ENCODE assay signal across 22 cellular contexts in the genomic region with DNA sequence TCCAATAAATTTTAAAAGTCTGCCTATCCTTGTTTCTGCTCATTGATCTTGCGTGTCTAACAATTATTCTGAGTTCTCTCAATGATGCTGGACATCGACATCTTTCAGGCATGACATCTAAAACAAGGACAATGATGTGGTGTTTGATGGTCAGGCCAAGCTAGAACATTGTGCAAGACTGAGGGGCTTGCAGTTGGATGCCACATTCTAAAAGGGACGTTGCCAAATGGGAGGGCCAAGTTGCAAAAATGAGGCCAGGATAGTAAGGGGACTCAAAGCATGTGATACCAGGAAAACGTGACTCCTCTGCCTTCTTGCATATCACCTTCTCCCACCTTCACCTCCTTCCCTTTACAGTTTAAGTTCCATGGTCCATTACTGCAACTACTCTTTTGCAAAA. TPM values are rescaled to one million over a fixed set of nuclear protein-coding genes. Genes with fewer than 3 reads are reported as not detected.
DNase-seq lines count a peak whose midpoint lies in the region; ATAC-seq, FAIRE-seq and TF ChIP-seq lines count a peak whose summit lies in the region.
"Had no signal": no experiment of that assay in that cellular context is flagged by ENCODE, and none has a peak within 500 bp of the region (broad histone marks: within the 10 kb centered on the region; RNA-seq: fewer than 3 reads in every experiment).

No MANE protein-coding gene starts in this region.

- no peak for ATAC-seq in activated naive CD8-positive, alpha-beta T cell treated with anti-CD3 and anti-CD28 coated beads, Interleukin-2, amount 50 U/mL, for 24 hours
- ATAC-seq: GM12878 had no signal

- TF ChIP-seq POLR2A in GM12891 (IDR thresholded peaks at IDR 0.05; ENCODE audit: low read depth, low read length) (no peak), sigmoid colon (IDR thresholded peaks at IDR 0.05) (no peak)

- WGBS in sigmoid colon, 2 donors: 83 to 91% methylated on average over 4 of the region's 4 CpGs

- H3K27ac Mint-ChIP-seq in activated naive CD8-positive, alpha-beta T cell: peak overlapping the region; percentile 24
- no peak overlapping the region for H3K27ac Mint-ChIP-seq in activated naive CD8-positive, alpha-beta T cell treated with anti-CD3 and anti-CD28 coated beads, Interleukin-2, amount 50 U/mL, for 24 hours
- peak overlapping the region; percentile 69 for H3K27ac Mint-ChIP-seq in activated T-helper 1 cell treated with anti-CD3 and anti-CD28 coated beads, Interleukin-12 subunit alpha, Interleukin-12 subunit beta, Interleukin-2, Interleukin-4 antibody, amounts not matched to agents 30 ng/mL and 10 ng/mL and 1 ng/mL, durations not matched to agents 14 hours and 24 hours and 36 hours
- H3K27ac Mint-ChIP-seq: CD4-positive, alpha-beta T cell; CD8-positive, alpha-beta memory T cell had no signal

- peaks cover 37 to 38% of the 10 kb centered on the region in 2 experiments for H3K4me1 ChIP-seq in neutrophil (ENCODE audit: control insufficient read depth in 1 of 2, insufficient read depth in 1 of 2, low read depth in 1 of 2, low read length in 1 of 2)
- H3K4me1 ChIP-seq in sigmoid colon: no peaks in the 10 kb centered on the region

- no peak for TF ChIP-seq EP300 in sigmoid colon (IDR thresholded peaks at IDR 0.05)

- H3K4me3 ChIP-seq in neutrophil (ENCODE audit: low read depth in 1 of 2, low read length in 1 of 2): no peak overlapping the region
- no peak overlapping the region for H3K4me3 ChIP-seq in sigmoid colon
- H3K4me3 ChIP-seq: BLaER1, GM12878 had no signal

- no peaks in the 10 kb centered on the region for H3K9me3 Mint-ChIP-seq in activated naive CD8-positive, alpha-beta T cell (ENCODE audit: low read depth)
- no peaks in the 10 kb centered on the region for H3K9me3 Mint-ChIP-seq in activated naive CD8-positive, alpha-beta T cell treated with anti-CD3 and anti-CD28 coated beads, Interleukin-2, amount 50 U/mL, for 24 hours
- peaks cover 3% of the 10 kb centered on the region for H3K9me3 Mint-ChIP-seq in activated T-helper 1 cell treated with anti-CD3 and anti-CD28 coated beads, Interleukin-12 subunit alpha, Interleukin-12 subunit beta, Interleukin-2, Interleukin-4 antibody, amounts not matched to agents 30 ng/mL and 10 ng/mL and 1 ng/mL, durations not matched to agents 14 hours and 24 hours and 36 hours
- H3K9me3 Mint-ChIP-seq: CD4-positive, alpha-beta T cell; CD8-positive, alpha-beta memory T cell had no signal

- H3K27ac ChIP-seq in neutrophil (peak overlapping the region; percentile 54), sigmoid colon (no peak overlapping the region)
- H3K27ac ChIP-seq: BLaER1, C4-2B had no signal

- H3K36me3 ChIP-seq in neutrophil: no peaks in the 10 kb centered on the region
- H3K36me3 ChIP-seq in sigmoid colon: no peaks in the 10 kb centered on the region
- H3K36me3 ChIP-seq: BLaER1 had no signal

- TF ChIP-seq CTCF in neutrophil (IDR thresholded peaks at IDR 0.05) (no peak), sigmoid colon (IDR thresholded peaks at IDR 0.05) (no peak)

- no peak for DNase-seq in activated naive CD8-positive, alpha-beta T cell treated with anti-CD3 and anti-CD28 coated beads, Interleukin-2, amount 50 U/mL, for 24 hours
- DNase-seq in GM12891 (ENCODE audit: insufficient read length, low spot score) (no peak), urothelium cell line (ENCODE audit: low spot score) (no peak), sigmoid colon (no peak), putamen (ENCODE audit: low spot score) (no peak)
- no peak for DNase-seq in activated T-helper 1 cell treated with anti-CD3 and anti-CD28 coated beads, Interleukin-12 subunit alpha, Interleukin-12 subunit beta, Interleukin-2, Interleukin-4 antibody, amounts not matched to agents 30 ng/mL and 10 ng/mL and 1 ng/mL, durations not matched to agents 14 hours and 24 hours and 36 hours (ENCODE audit: low spot score)
- DNase-seq: CD4-positive, alpha-beta T cell; CD8-positive, alpha-beta memory T cell; DMS 273 treated with DMSO at 0.1 percent for 48 hours; DMS79; EL; GDM1; GOT3; HCEC 1CT had no signal

- no peak overlapping the region for H3K4me3 Mint-ChIP-seq in activated naive CD8-positive, alpha-beta T cell
- H3K4me3 Mint-ChIP-seq in activated naive CD8-positive, alpha-beta T cell treated with anti-CD3 and anti-CD28 coated beads, Interleukin-2, amount 50 U/mL, for 24 hours: no peak overlapping the region
- H3K4me3 Mint-ChIP-seq in activated T-helper 1 cell treated with anti-CD3 and anti-CD28 coated beads, Interleukin-12 subunit alpha, Interleukin-12 subunit beta, Interleukin-2, Interleukin-4 antibody, amounts not matched to agents 30 ng/mL and 10 ng/mL and 1 ng/mL, durations not matched to agents 14 hours and 24 hours and 36 hours: no peak overlapping the region
- H3K4me3 Mint-ChIP-seq: CD4-positive, alpha-beta T cell; CD8-positive, alpha-beta memory T cell had no signal

- no peaks in the 10 kb centered on the region for H3K9me3 ChIP-seq in neutrophil
- no peaks in the 10 kb centered on the region for H3K9me3 ChIP-seq in sigmoid colon
- H3K9me3 ChIP-seq: BLaER1 had no signal

- H3K4me1 Mint-ChIP-seq in activated naive CD8-positive, alpha-beta T cell (ENCODE audit: low read depth): no peaks in the 10 kb centered on the region
- H3K4me1 Mint-ChIP-seq in activated naive CD8-positive, alpha-beta T cell treated with anti-CD3 and anti-CD28 coated beads, Interleukin-2, amount 50 U/mL, for 24 hours: peaks cover 11% of the 10 kb centered on the region
- peaks cover 41% of the 10 kb centered on the region for H3K4me1 Mint-ChIP-seq in activated T-helper 1 cell treated with anti-CD3 and anti-CD28 coated beads, Interleukin-12 subunit alpha, Interleukin-12 subunit beta, Interleukin-2, Interleukin-4 antibody, amounts not matched to agents 30 ng/mL and 10 ng/mL and 1 ng/mL, durations not matched to agents 14 hours and 24 hours and 36 hours (ENCODE audit: low read depth)
- H3K4me1 Mint-ChIP-seq: CD8-positive, alpha-beta memory T cell had no signal

- no peaks in the 10 kb centered on the region for H3K27me3 ChIP-seq in neutrophil
- H3K27me3 ChIP-seq in sigmoid colon: no peaks in the 10 kb centered on the region
- H3K27me3 ChIP-seq: BLaER1 had no signal

- no peaks in the 10 kb centered on the region for H3K36me3 Mint-ChIP-seq in activated naive CD8-positive, alpha-beta T cell
- H3K36me3 Mint-ChIP-seq in activated naive CD8-positive, alpha-beta T cell treated with anti-CD3 and anti-CD28 coated beads, Interleukin-2, amount 50 U/mL, for 24 hours (ENCODE audit: low read depth): no peaks in the 10 kb centered on the region
- no peaks in the 10 kb centered on the region for H3K36me3 Mint-ChIP-seq in activated T-helper 1 cell treated with anti-CD3 and anti-CD28 coated beads, Interleukin-12 subunit alpha, Interleukin-12 subunit beta, Interleukin-2, Interleukin-4 antibody, amounts not matched to agents 30 ng/mL and 10 ng/mL and 1 ng/mL, durations not matched to agents 14 hours and 24 hours and 36 hours (ENCODE audit: low read depth)
- H3K36me3 Mint-ChIP-seq: CD8-positive, alpha-beta memory T cell had no signal

- H3K27me3 Mint-ChIP-seq in activated naive CD8-positive, alpha-beta T cell: no peaks in the 10 kb centered on the region
- no peaks in the 10 kb centered on the region for H3K27me3 Mint-ChIP-seq in activated naive CD8-positive, alpha-beta T cell treated with anti-CD3 and anti-CD28 coated beads, Interleukin-2, amount 50 U/mL, for 24 hours
- no peaks in the 10 kb centered on the region for H3K27me3 Mint-ChIP-seq in activated T-helper 1 cell treated with anti-CD3 and anti-CD28 coated beads, Interleukin-12 subunit alpha, Interleukin-12 subunit beta, Interleukin-2, Interleukin-4 antibody, amounts not matched to agents 30 ng/mL and 10 ng/mL and 1 ng/mL, durations not matched to agents 14 hours and 24 hours and 36 hours (ENCODE audit: insufficient read depth)
- H3K27me3 Mint-ChIP-seq: CD4-positive, alpha-beta T cell had no signal

- FAIRE-seq in GM12891 (lab: Jason Lieb, UNC) (peak; percentile 45), urothelium cell line (lab: Jason Lieb, UNC) (no peak)
- FAIRE-seq: D721Med, GM12878, GM18507, H54 had no signal

- intact Hi-C loops in activated T-helper 1 cell treated with anti-CD3 and anti-CD28 coated beads, Interleukin-12 subunit alpha, Interleukin-12 subunit beta, Interleukin-2, Interleukin-4 antibody, amounts not matched to agents 30 ng/mL and 10 ng/mL and 1 ng/mL, durations not matched to agents 14 hours and 24 hours and 36 hours (cut with micrococcal nuclease): loop anchor here (2.0 to 10.0 kb wide), 4 partner anchors 94 to 566 kb away; no protein-coding TSS in a partner anchor
- intact Hi-C loops in sigmoid colon (cut with DNase I): no loop called here

TF ChIP-seq in GM12891, 5 proteins besides CTCF, POLR2A, EP300 and RAD21:
- TF ChIP-seq POLR2AphosphoS5 (IDR thresholded peaks at IDR 0.05; ENCODE audit: low read depth, low read length) (no peak), PAX5 (IDR thresholded peaks at IDR 0.05; ENCODE audit: insufficient read depth, low read length, severe bottlenecking) (no peak), POU2F2 (IDR thresholded peaks at IDR 0.05; ENCODE audit: low read depth, low read length) (no peak), TAF1 (IDR thresholded peaks at IDR 0.05; ENCODE audit: low read depth, low read length) (no peak), SPI1 (IDR thresholded peaks at IDR 0.05; ENCODE audit: low read depth, low read length) (no peak)

RNA-seq across cellular contexts. Expression of gene NSUN7, which starts 29.4 kb away (rescaled TPM):
- 0.24 TPM for polyA plus RNA-seq in GM12891 (2012; ENCODE audit: low read depth, missing spikeins)
- total RNA-seq in activated T-helper 1 cell treated with anti-CD3 and anti-CD28 coated beads, Interleukin-12 subunit alpha, Interleukin-12 subunit beta, Interleukin-2, Interleukin-4 antibody, amounts not matched to agents 30 ng/mL and 10 ng/mL and 1 ng/mL, durations not matched to agents 14 hours and 24 hours and 36 hours: 0.23 and 0.66 TPM in 2 replicates
- 1 to 10 TPM; 1.4 to 7.5 (median 3.3) TPM for total RNA-seq in sigmoid colon
- polyA plus RNA-seq in sigmoid colon: 1 to 10 TPM; 3.0 to 3.9 (median 3.9) TPM
- total RNA-seq: CD8-positive, alpha-beta memory T cell had no signal
- polyA plus RNA-seq: CD8-positive, alpha-beta memory T cell had no signal
